In genomic region chr2:191607101-191607500, GRCh38 we compare ENCODE assay signal across 18 cellular contexts.
"Had no signal": no experiment of that assay in that cellular context is flagged by ENCODE, and none has a peak within 500 bp of the region (broad histone marks: within the 10 kb centered on the region; RNA-seq: fewer than 3 reads in every experiment).

No MANE protein-coding gene starts in this region.

- H3K4me3 Mint-ChIP-seq: activated B cell treated with CpG ODN at 0.5 μM for 24 hours; activated CD4-positive, alpha-beta T cell treated with anti-CD3 and anti-CD28 coated beads, Interleukin-2, amount 10 ng/mL, durations not matched to agents 7 days and 5 days; activated naive CD4-positive, alpha-beta T cell treated with anti-CD3 and anti-CD28 coated beads, Interleukin-2, amount 10 ng/mL, durations not matched to agents 7 days and 5 days; activated T-helper 17 cell treated with anti-CD3 and anti-CD28 coated beads, Interleukin-2, amount 50 U/mL, for 72 hours; naive thymus-derived CD4-positive, alpha-beta T cell; T-helper 17 cell had no signal

- H3K79me2 ChIP-seq: parathyroid adenoma had no signal

- FAIRE-seq: TTC549 had no signal

- DNase-seq: activated B cell treated with CpG ODN at 0.5 μM for 24 hours; activated CD4-positive, alpha-beta T cell treated with anti-CD3 and anti-CD28 coated beads, Interleukin-2, amount 10 ng/mL, durations not matched to agents 7 days and 5 days; activated naive CD4-positive, alpha-beta T cell treated with anti-CD3 and anti-CD28 coated beads, Interleukin-2, amount 10 ng/mL, durations not matched to agents 7 days and 5 days; activated T-cell treated with anti-CD3 and anti-CD28 coated beads for 4 hours; adrenal gland; body of pancreas; foreskin melanocyte; heart right ventricle; lower lobe of right lung; naive thymus-derived CD4-positive, alpha-beta T cell; T-helper 17 cell; tibial artery had no signal

- H3K27ac ChIP-seq: adrenal gland, body of pancreas, heart right ventricle, lower lobe of right lung, parathyroid adenoma, tibial artery had no signal

- H3K27me3 ChIP-seq: adrenal gland, body of pancreas, tibial artery had no signal

- H3K9me3 ChIP-seq: adrenal gland, body of pancreas, heart right ventricle, lower lobe of right lung, tibial artery had no signal

- H3K4me3 ChIP-seq: adrenal gland, body of pancreas, heart right ventricle, lower lobe of right lung, smooth muscle cell, tibial artery had no signal

- H3K4me1 ChIP-seq: adrenal gland, body of pancreas, parathyroid adenoma, tibial artery had no signal

- H3K4me2 ChIP-seq: smooth muscle cell had no signal

- H3K4me1 Mint-ChIP-seq: activated CD4-positive, alpha-beta T cell treated with anti-CD3 and anti-CD28 coated beads, Interleukin-2, amount 10 ng/mL, durations not matched to agents 7 days and 5 days; activated naive CD4-positive, alpha-beta T cell treated with anti-CD3 and anti-CD28 coated beads, Interleukin-2, amount 10 ng/mL, durations not matched to agents 7 days and 5 days; activated T-helper 17 cell treated with anti-CD3 and anti-CD28 coated beads, Interleukin-2, amount 50 U/mL, for 72 hours; naive thymus-derived CD4-positive, alpha-beta T cell had no signal

- H3K36me3 Mint-ChIP-seq: activated naive CD4-positive, alpha-beta T cell treated with anti-CD3 and anti-CD28 coated beads, Interleukin-2, amount 10 ng/mL, durations not matched to agents 7 days and 5 days; naive thymus-derived CD4-positive, alpha-beta T cell had no signal

- H3K36me3 ChIP-seq: adrenal gland, heart right ventricle, lower lobe of right lung, tibial artery had no signal

- H3K9me3 Mint-ChIP-seq: activated B cell treated with CpG ODN at 0.5 μM for 24 hours; activated CD4-positive, alpha-beta T cell treated with anti-CD3 and anti-CD28 coated beads, Interleukin-2, amount 10 ng/mL, durations not matched to agents 7 days and 5 days; activated naive CD4-positive, alpha-beta T cell treated with anti-CD3 and anti-CD28 coated beads, Interleukin-2, amount 10 ng/mL, durations not matched to agents 7 days and 5 days; activated T-helper 17 cell treated with anti-CD3 and anti-CD28 coated beads, Interleukin-2, amount 50 U/mL, for 72 hours; naive thymus-derived CD4-positive, alpha-beta T cell had no signal

- ATAC-seq: activated T-helper 17 cell treated with anti-CD3 and anti-CD28 coated beads, Interleukin-2, amount 50 U/mL, for 72 hours; body of pancreas; esophagus mucosa; heart right ventricle; lower lobe of right lung; naive thymus-derived CD4-positive, alpha-beta T cell; SK-N-SH treated with all-trans-retinoic acid at 6 μM for 48 hours; T-helper 17 cell had no signal

- H3K27ac Mint-ChIP-seq: activated B cell treated with CpG ODN at 0.5 μM for 24 hours; activated CD4-positive, alpha-beta T cell treated with anti-CD3 and anti-CD28 coated beads, Interleukin-2, amount 10 ng/mL, durations not matched to agents 7 days and 5 days; activated naive CD4-positive, alpha-beta T cell treated with anti-CD3 and anti-CD28 coated beads, Interleukin-2, amount 10 ng/mL, durations not matched to agents 7 days and 5 days; activated T-helper 17 cell treated with anti-CD3 and anti-CD28 coated beads, Interleukin-2, amount 50 U/mL, for 72 hours; naive thymus-derived CD4-positive, alpha-beta T cell; T-helper 17 cell had no signal

- H3K27me3 Mint-ChIP-seq: activated B cell treated with CpG ODN at 0.5 μM for 24 hours; activated T-helper 17 cell treated with anti-CD3 and anti-CD28 coated beads, Interleukin-2, amount 50 U/mL, for 72 hours; T-helper 17 cell had no signal

- H3K9ac ChIP-seq: parathyroid adenoma had no signal

- H2AFZ ChIP-seq: parathyroid adenoma had no signal
